Comparison of ENCODE assay signal across 8 cellular contexts in genomic region chr12:6662906-6663742, GRCh38. TPM values are rescaled to one million over a fixed set of nuclear protein-coding genes. Genes with fewer than 3 reads are reported as not detected.
DNase-seq lines count a peak whose midpoint lies in the region; ATAC-seq and TF ChIP-seq lines count a peak whose summit lies in the region.

Gene ING4 (minus strand): TSS chr12:6663119. CDS start chr12:6663101, 18 bp downstream.

- TF ChIP-seq CTCF in GM12875 (IDR thresholded peaks at IDR 0.05; ENCODE audit: borderline replicate concordance, insufficient read depth, low read depth, low read length) (no peak), cardiac muscle cell (IDR thresholded peaks at IDR 0.05; ENCODE audit: low read depth, low read length) (no peak), parathyroid adenoma (IDR thresholded peaks at IDR 0.05) (no peak), tibial nerve (IDR thresholded peaks at IDR 0.05) (peak in 1 of 5 experiments; percentile 41)

- H3K4me1 ChIP-seq in adipocyte (ENCODE audit: control insufficient read depth, insufficient read depth, low read length) (peaks cover 9% of the 10 kb centered on the region), cardiac muscle cell (ENCODE audit: low read depth) (peaks cover 7% of the 10 kb centered on the region), parathyroid adenoma (peaks cover 3% of the 10 kb centered on the region), tibial nerve (peaks cover 8 to 31% (median 12%) of the 10 kb centered on the region in 4 donors)

- H3K79me2 ChIP-seq in parathyroid adenoma: peaks cover 24% of the 10 kb centered on the region

- peak within 1 kb of the TSS; percentile 96 for H3K4me2 ChIP-seq in parathyroid adenoma (ENCODE audit: low read length)

- H3K4me3 ChIP-seq in GM12875 (ENCODE audit: low read depth, low read length): peak within 1 kb of the TSS; percentile 72
- peak within 1 kb of the TSS; percentile 86 for H3K4me3 ChIP-seq in adipocyte (ENCODE audit: low read length)
- peak within 1 kb of the TSS; percentile 78 for H3K4me3 ChIP-seq in cardiac muscle cell
- peak within 1 kb of the TSS; percentile 88 for H3K4me3 ChIP-seq in parathyroid adenoma (ENCODE audit: low read depth, low read length)
- H3K4me3 ChIP-seq in tibial nerve: peak within 1 kb of the TSS; percentile 47 to 85 (median 73)

- no peaks in the 10 kb centered on the region for H3K27me3 ChIP-seq in adipocyte (replicated peaks; ENCODE audit: control insufficient read depth, insufficient read depth, low read length)
- no peaks in the 10 kb centered on the region for H3K27me3 ChIP-seq in cardiac muscle cell
- no peaks in the 10 kb centered on the region for H3K27me3 ChIP-seq in parathyroid adenoma (ENCODE audit: control insufficient read depth, insufficient read depth, low read length)
- H3K27me3 ChIP-seq in tibial nerve: no peaks in the 10 kb centered on the region

- peak within 1 kb of the TSS; percentile 98 for H2AFZ ChIP-seq in parathyroid adenoma

- peak; percentile 93 to 96 for TF ChIP-seq EP300 in tibial nerve (IDR thresholded peaks at IDR 0.05)

- H3K36me3 ChIP-seq in adipocyte (ENCODE audit: control insufficient read depth, insufficient read depth, low read length, severe bottlenecking): peaks cover 21% of the 10 kb centered on the region
- H3K36me3 ChIP-seq in cardiac muscle cell: peaks cover 13% of the 10 kb centered on the region
- no peaks in the 10 kb centered on the region for H3K36me3 ChIP-seq in parathyroid adenoma (ENCODE audit: control insufficient read depth, insufficient read depth, low read length)
- peaks cover 0 to 40% (median 9%) of the 10 kb centered on the region in 3 donors for H3K36me3 ChIP-seq in tibial nerve

- H3K27ac ChIP-seq in cardiac muscle cell (peak within 1 kb of the TSS; percentile 78), parathyroid adenoma (peak within 1 kb of the TSS; percentile 77), tibial nerve (peak within 1 kb of the TSS; percentile 73 to 87 (median 78))

- peak; percentile 98 for DNase-seq in NCI-H1436 (lab: John Stamatoyannopoulos, UW)
- DNase-seq in T follicular helper cell (ENCODE audit: low read depth): peak; percentile 96
- DNase-seq in adipocyte (ENCODE audit: low read depth): peak; percentile 99
- peak; percentile 99 to 100 for DNase-seq in cardiac muscle cell (ENCODE audit: low read depth in 1 of 2, low spot score in 1 of 2)
- DNase-seq in tibial nerve (ENCODE audit: low spot score in 2 of 2): peak; percentile 94 to 98

- peak; percentile 98 for ATAC-seq in HG02798 (IDR thresholded peaks at IDR 0.05; ENCODE audit: poor library complexity, unreplicated experiment)

- WGBS in tibial nerve, 2 donors: 3% methylated on average over 37 of the region's 37 CpGs

- peak within 1 kb of the TSS; percentile 82 for H3K9ac ChIP-seq in adipocyte (ENCODE audit: low read length)
- H3K9ac ChIP-seq in parathyroid adenoma: no peak within 1 kb of the TSS

- H3K9me3 ChIP-seq in adipocyte (ENCODE audit: control insufficient read depth, low read length): no peaks in the 10 kb centered on the region
- no peaks in the 10 kb centered on the region for H3K9me3 ChIP-seq in cardiac muscle cell (ENCODE audit: low read depth)
- no peaks in the 10 kb centered on the region for H3K9me3 ChIP-seq in parathyroid adenoma (ENCODE audit: control insufficient read depth, low read length)
- no peaks in the 10 kb centered on the region for H3K9me3 ChIP-seq in tibial nerve

- peak in 1 of 2 donors; percentile 33 for TF ChIP-seq POLR2A in tibial nerve (IDR thresholded peaks at IDR 0.05)

RNA-seq across cellular contexts. Expression of gene ING4, which starts in this region (rescaled TPM):
- total RNA-seq in cardiac muscle cell: 95.2 and 107 TPM in 2 replicates
- polyA plus RNA-seq in cardiac muscle cell: 95.3 and 96.2 TPM in 2 replicates
- 10 to 100 TPM; 32.6 to 52.5 (median 45.3) TPM for total RNA-seq in tibial nerve

Comparison
In these comparisons a context has a peak if more than half of its experiments do, and no peak if none do; other contexts are left out.
1. Peak in every context shown above with its lines: DNase-seq, ATAC-seq, H3K4me3 ChIP-seq and H3K27ac ChIP-seq.